Comparison of ENCODE assay signal across 13 cellular contexts in the genomic region with DNA sequence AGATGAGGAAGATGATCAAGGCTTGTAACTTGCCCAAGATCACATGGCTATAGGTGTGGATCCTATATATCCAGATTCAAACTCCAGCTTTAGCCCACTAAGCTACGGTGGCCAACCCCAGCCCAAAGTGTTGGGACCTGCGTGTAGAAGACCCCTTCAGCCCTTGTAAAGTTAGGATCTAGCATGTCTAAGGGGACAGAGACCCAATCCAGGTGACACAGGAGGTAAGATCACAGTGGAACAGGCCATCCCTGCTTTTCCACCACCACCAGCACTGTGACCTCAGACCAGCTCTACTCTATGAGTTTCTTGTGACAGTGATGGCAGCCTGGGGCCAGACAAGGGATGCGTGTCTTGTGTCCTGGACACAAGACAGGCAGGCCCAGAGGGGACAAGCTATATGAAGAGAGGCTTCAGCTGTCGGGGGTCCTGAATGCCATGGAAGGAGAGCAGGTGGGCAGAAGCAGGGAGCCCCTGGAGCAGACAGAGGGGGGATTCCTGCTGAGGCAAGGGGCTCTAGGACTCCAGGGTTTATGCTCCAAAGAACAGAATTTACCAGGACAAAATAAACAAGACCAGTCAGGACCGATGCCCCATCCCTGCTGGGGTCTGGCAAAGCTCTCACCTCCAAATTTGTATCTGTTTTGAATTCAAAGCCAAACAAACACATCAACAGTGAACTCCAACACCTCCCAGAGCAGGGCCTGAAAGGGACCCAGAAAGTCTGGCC. TPM values are rescaled to one million over a fixed set of nuclear protein-coding genes. Genes with fewer than 3 reads are reported as not detected.
DNase-seq lines count a peak whose midpoint lies in the region; ATAC-seq and TF ChIP-seq lines count a peak whose summit lies in the region.
"Had no signal": no experiment of that assay in that cellular context is flagged by ENCODE, and none has a peak within 500 bp of the region (broad histone marks: within the 10 kb centered on the region; RNA-seq: fewer than 3 reads in every experiment).

No MANE protein-coding gene starts in this region.

- no peaks in the 10 kb centered on the region for H3K27me3 ChIP-seq in Peyer's patch
- peaks cover 2 to 18% (median 12%) of the 10 kb centered on the region in 3 donors for H3K27me3 ChIP-seq in gastrocnemius medialis

- H3K9me3 ChIP-seq in Peyer's patch (no peaks in the 10 kb centered on the region), gastrocnemius medialis (no peaks in the 10 kb centered on the region)

- H3K4me3 ChIP-seq in Peyer's patch (no peak overlapping the region), gastrocnemius medialis (no peak overlapping the region)

- intact Hi-C loops in gastrocnemius medialis (cut with DNase I; ENCODE audit: low total_unique reads), result no loop called here

- H3K4me1 ChIP-seq in Peyer's patch, result peaks cover 0 to 4% (median 1%) of the 10 kb centered on the region in 4 donors
- no peaks in the 10 kb centered on the region for H3K4me1 ChIP-seq in gastrocnemius medialis

- TF ChIP-seq CTCF in Peyer's patch (IDR thresholded peaks at IDR 0.05) (no peak), gastrocnemius medialis (IDR thresholded peaks at IDR 0.05 in 4 of 5, conservative IDR thresholded peaks at IDR 0.05 in 1 of 5) (no peak)

- ATAC-seq in gastrocnemius medialis, result no peak

- no peaks in the 10 kb centered on the region for H3K36me3 ChIP-seq in Peyer's patch
- no peaks in the 10 kb centered on the region for H3K36me3 ChIP-seq in gastrocnemius medialis

- H3K27ac ChIP-seq in Peyer's patch (no peak overlapping the region), gastrocnemius medialis (no peak overlapping the region)

- peak; percentile 12 to 13 for DNase-seq in activated T-cell treated with anti-CD3 and anti-CD28 coated beads, Interleukin-2, amount 50 U/mL, for 48 hours
- DNase-seq in activated T-cell treated with anti-CD3 and anti-CD28 coated beads, Interleukin-2, amount 50 U/mL, for 1 hour, result no peak
- DNase-seq in Peyer's patch (peak; percentile 14 to 51 (median 43)), islet precursor cell (peak; percentile 56), gastrocnemius medialis (peak; percentile 1 to 10), DMS114 treated with DMSO at 0.1 percent for 48 hours (lab: John Stamatoyannopoulos, UW; ENCODE audit: unreplicated experiment) (no peak), Kasumi-1 (lab: John Stamatoyannopoulos, UW) (no peak), HCEC 1CT (no peak)
- DNase-seq: kidney glomerular epithelial cell, NCI-H1436, NCI-H446 treated with DMSO at 0.1 percent for 48 hours had no signal

- no peak for TF ChIP-seq POLR2A in Peyer's patch (IDR thresholded peaks at IDR 0.05)
- TF ChIP-seq POLR2A in gastrocnemius medialis (IDR thresholded peaks at IDR 0.05), result no peak

- in situ Hi-C loops in gastrocnemius medialis (cut with MboI; ENCODE audit: low sequenced_read_pairs in 4 of 4), result no loop called here

RNA-seq across cellular contexts. Expression of gene GPRIN2, which starts 10.4 kb away (rescaled TPM):
- total RNA-seq in Peyer's patch, result 10 to 100 TPM in 3 of 4 donors, 1 to 10 TPM in 1; 6.6 to 79.9 (median 54.7) TPM
- not detected for total RNA-seq in gastrocnemius medialis
- total RNA-seq: OCI-LY7, subcutaneous adipose tissue had no signal

RNA-seq across cellular contexts. Expression of gene SYT15, which starts 32.9 kb away (rescaled TPM):
- total RNA-seq in Peyer's patch (1 to 10 TPM in 1 of 4 donors, under 1 TPM in 3; 0.18 to 4.1 (median 0.46) TPM), gastrocnemius medialis (1 to 10 TPM in 1 of 4 donors, under 1 TPM in 3; 0.36 to 1.0 (median 0.69) TPM)

Comparison
In these comparisons a context has a peak if more than half of its experiments do, and no peak if none do; other contexts are left out.
1. DNase-seq: peak in activated T-cell treated with anti-CD3 and anti-CD28 coated beads, Interleukin-2, amount 50 U/mL, for 48 hours (2 of 2), Peyer's patch (3 of 3), islet precursor cell (single experiment) and gastrocnemius medialis (2 of 2); none in activated T-cell treated with anti-CD3 and anti-CD28 coated beads, Interleukin-2, amount 50 U/mL, for 1 hour (single experiment), DMS114 treated with DMSO at 0.1 percent for 48 hours (single experiment), Kasumi-1 (0 of 2) and HCEC 1CT (single experiment).
2. RNA of gene GPRIN2, which starts 10.4 kb away (total RNA-seq): 6.6 to 79.9 TPM in Peyer's patch; not detected in gastrocnemius medialis; every median in the first group is over 4 times any median in the second.